8 cellular contexts compared by ENCODE assay signal in the genomic region with DNA sequence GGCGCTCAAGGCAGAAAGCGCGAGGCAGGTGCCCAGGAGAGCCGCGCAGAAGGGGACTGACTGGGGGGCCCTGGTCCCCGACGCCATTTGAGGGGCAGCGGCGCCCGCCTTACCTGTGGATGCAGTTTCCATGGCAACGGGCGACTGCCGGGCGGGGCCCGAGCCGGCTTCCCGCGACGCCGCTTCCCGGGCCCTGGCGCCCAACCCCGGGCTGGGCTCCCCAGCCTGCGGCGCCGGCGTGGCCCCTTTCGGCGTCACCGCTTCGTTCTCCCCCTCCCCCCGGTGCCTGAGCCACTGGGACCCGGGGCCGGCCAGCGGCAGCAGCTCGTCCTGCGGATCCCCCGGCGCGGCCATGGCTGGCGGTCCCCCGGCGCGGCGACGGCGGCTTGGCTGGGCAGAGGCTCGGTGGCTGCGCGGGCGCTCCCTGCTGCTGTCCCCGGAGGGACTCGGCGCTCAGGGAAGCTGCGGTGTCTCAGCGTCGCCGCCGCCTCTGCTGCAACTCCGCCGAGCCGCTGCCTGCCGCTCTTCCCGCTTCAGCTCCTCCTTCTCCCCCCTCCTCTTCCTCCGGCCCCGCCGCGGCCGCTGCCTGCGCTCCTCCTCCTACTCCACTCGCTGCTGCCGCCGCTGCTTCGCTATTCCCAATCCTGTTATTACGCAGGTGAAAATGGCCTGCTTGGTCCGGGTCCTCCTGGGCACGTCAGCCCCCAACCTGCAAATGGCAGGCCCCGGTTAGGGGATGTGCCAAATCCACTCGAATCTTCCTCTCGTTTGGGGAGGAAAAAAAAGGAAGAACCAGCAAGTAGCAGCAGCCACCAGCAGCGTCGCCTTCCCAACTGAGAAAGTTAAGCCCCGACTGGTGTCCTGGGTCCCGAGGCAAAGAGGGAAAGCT. TPM values are rescaled to one million over a fixed set of nuclear protein-coding genes. Genes with fewer than 3 reads are reported as not detected.
DNase-seq lines count a peak whose midpoint lies in the region; ATAC-seq, FAIRE-seq and TF ChIP-seq lines count a peak whose summit lies in the region.

A gene with protein sequence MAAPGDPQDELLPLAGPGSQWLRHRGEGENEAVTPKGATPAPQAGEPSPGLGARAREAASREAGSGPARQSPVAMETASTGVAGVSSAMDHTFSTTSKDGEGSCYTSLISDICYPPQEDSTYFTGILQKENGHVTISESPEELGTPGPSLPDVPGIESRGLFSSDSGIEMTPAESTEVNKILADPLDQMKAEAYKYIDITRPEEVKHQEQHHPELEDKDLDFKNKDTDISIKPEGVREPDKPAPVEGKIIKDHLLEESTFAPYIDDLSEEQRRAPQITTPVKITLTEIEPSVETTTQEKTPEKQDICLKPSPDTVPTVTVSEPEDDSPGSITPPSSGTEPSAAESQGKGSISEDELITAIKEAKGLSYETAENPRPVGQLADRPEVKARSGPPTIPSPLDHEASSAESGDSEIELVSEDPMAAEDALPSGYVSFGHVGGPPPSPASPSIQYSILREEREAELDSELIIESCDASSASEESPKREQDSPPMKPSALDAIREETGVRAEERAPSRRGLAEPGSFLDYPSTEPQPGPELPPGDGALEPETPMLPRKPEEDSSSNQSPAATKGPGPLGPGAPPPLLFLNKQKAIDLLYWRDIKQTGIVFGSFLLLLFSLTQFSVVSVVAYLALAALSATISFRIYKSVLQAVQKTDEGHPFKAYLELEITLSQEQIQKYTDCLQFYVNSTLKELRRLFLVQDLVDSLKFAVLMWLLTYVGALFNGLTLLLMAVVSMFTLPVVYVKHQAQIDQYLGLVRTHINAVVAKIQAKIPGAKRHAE (minus strand): TSS at position 500 of the 889 bp plus-strand sequence. CDS start 146 bp downstream, at position 354.

- peaks cover 70% of the 10 kb centered on the region for H3K27me3 ChIP-seq in A673 (replicated peaks; ENCODE audit: insufficient read depth, low read depth, low read length, poor library complexity)

- H3K36me3 ChIP-seq in A673 (ENCODE audit: insufficient read depth, low read length, poor library complexity, severe bottlenecking): no peaks in the 10 kb centered on the region

- H3K4me3 Mint-ChIP-seq in activated T-helper 1 cell treated with anti-CD3 and anti-CD28 coated beads, Interleukin-12 subunit alpha, Interleukin-12 subunit beta, Interleukin-2, Interleukin-4 antibody, amounts not matched to agents 30 ng/mL and 10 ng/mL and 1 ng/mL, durations not matched to agents 14 hours and 24 hours and 36 hours: peak within 1 kb of the TSS; percentile 81
- H3K4me3 Mint-ChIP-seq in glutamatergic neuron (ENCODE audit: unreplicated experiment) (peak within 1 kb of the TSS; percentile 97), neural crest cell (peak within 1 kb of the TSS; percentile 96)

- DNase-seq in A673 (ENCODE audit: low spot score) (peak; percentile 74), GM12892 (ENCODE audit: insufficient read length) (peak; percentile 29), NCI-H526 (lab: John Stamatoyannopoulos, UW) (peak; percentile 40 to 89), glutamatergic neuron (peak; percentile 73), neural crest cell (ENCODE audit: low read depth, low spot score) (peak; percentile 60)
- DNase-seq in activated T-helper 1 cell treated with anti-CD3 and anti-CD28 coated beads, Interleukin-12 subunit alpha, Interleukin-12 subunit beta, Interleukin-2, Interleukin-4 antibody, amounts not matched to agents 30 ng/mL and 10 ng/mL and 1 ng/mL, durations not matched to agents 14 hours and 24 hours and 36 hours (ENCODE audit: low spot score): no peak

- FAIRE-seq in GM12892 (lab: Jason Lieb, UNC): no peak

- peak within 1 kb of the TSS; percentile 61 for H3K4me3 ChIP-seq in A673 (ENCODE audit: low read depth, low read length, poor library complexity, severe bottlenecking)

- peaks cover 57% of the 10 kb centered on the region for H3K27me3 Mint-ChIP-seq in activated T-helper 1 cell treated with anti-CD3 and anti-CD28 coated beads, Interleukin-12 subunit alpha, Interleukin-12 subunit beta, Interleukin-2, Interleukin-4 antibody, amounts not matched to agents 30 ng/mL and 10 ng/mL and 1 ng/mL, durations not matched to agents 14 hours and 24 hours and 36 hours (ENCODE audit: insufficient read depth)
- peaks cover 8% of the 10 kb centered on the region for H3K27me3 Mint-ChIP-seq in glutamatergic neuron (ENCODE audit: unreplicated experiment)
- peaks cover 94% of the 10 kb centered on the region for H3K27me3 Mint-ChIP-seq in neural crest cell (ENCODE audit: low read depth)

- TF ChIP-seq CTCF in A673 (conservative IDR thresholded peaks at IDR 0.05; ENCODE audit: low read depth, low read length) (no peak), glutamatergic neuron (IDR thresholded peaks at IDR 0.05; ENCODE audit: partially characterized antibody, unreplicated experiment) (no peak), neural crest cell (conservative IDR thresholded peaks at IDR 0.05) (no peak)

- no peaks in the 10 kb centered on the region for H3K9me3 Mint-ChIP-seq in activated T-helper 1 cell treated with anti-CD3 and anti-CD28 coated beads, Interleukin-12 subunit alpha, Interleukin-12 subunit beta, Interleukin-2, Interleukin-4 antibody, amounts not matched to agents 30 ng/mL and 10 ng/mL and 1 ng/mL, durations not matched to agents 14 hours and 24 hours and 36 hours
- H3K9me3 Mint-ChIP-seq in glutamatergic neuron (ENCODE audit: unreplicated experiment) (peaks cover 1% of the 10 kb centered on the region), neural crest cell (no peaks in the 10 kb centered on the region)

- TF ChIP-seq POLR2A in GM12892 (IDR thresholded peaks at IDR 0.05; ENCODE audit: low read depth, low read length): no peak

- H3K4me1 ChIP-seq in A673 (ENCODE audit: insufficient read depth, low read length, poor library complexity, severe bottlenecking): peaks cover 6% of the 10 kb centered on the region

- no peaks in the 10 kb centered on the region for H3K36me3 Mint-ChIP-seq in activated T-helper 1 cell treated with anti-CD3 and anti-CD28 coated beads, Interleukin-12 subunit alpha, Interleukin-12 subunit beta, Interleukin-2, Interleukin-4 antibody, amounts not matched to agents 30 ng/mL and 10 ng/mL and 1 ng/mL, durations not matched to agents 14 hours and 24 hours and 36 hours (ENCODE audit: low read depth)
- H3K36me3 Mint-ChIP-seq in glutamatergic neuron (ENCODE audit: unreplicated experiment) (no peaks in the 10 kb centered on the region), neural crest cell (ENCODE audit: low read depth) (no peaks in the 10 kb centered on the region)

- CTCF ChIA-PET in A673 (lab: Charles Lee): no interaction called here

- no peaks in the 10 kb centered on the region for H3K9me3 ChIP-seq in A673 (ENCODE audit: low read depth, low read length, poor library complexity, severe bottlenecking)

- BruUV-seq in A673 (replicated peaks; lab: Mats Ljungman, UMichigan): no TSS peak

- H3K27ac Mint-ChIP-seq in activated T-helper 1 cell treated with anti-CD3 and anti-CD28 coated beads, Interleukin-12 subunit alpha, Interleukin-12 subunit beta, Interleukin-2, Interleukin-4 antibody, amounts not matched to agents 30 ng/mL and 10 ng/mL and 1 ng/mL, durations not matched to agents 14 hours and 24 hours and 36 hours: no peak within 1 kb of the TSS
- H3K27ac Mint-ChIP-seq in glutamatergic neuron (ENCODE audit: unreplicated experiment): no peak within 1 kb of the TSS
- no peak within 1 kb of the TSS for H3K27ac Mint-ChIP-seq in neural crest cell (ENCODE audit: unreplicated experiment)

- POLR2A ChIA-PET in A673 (lab: Charles Lee; ENCODE audit: low non-redundant PET): no interaction called here

- ATAC-seq in HG03103 (IDR thresholded peaks at IDR 0.05; ENCODE audit: low read depth, unreplicated experiment) (peak; percentile 67), HG03457 (IDR thresholded peaks at IDR 0.05; ENCODE audit: unreplicated experiment) (no peak)

- intact Hi-C loops in A673 (cut with micrococcal nuclease; ENCODE audit: unreplicated experiment): loop anchor here (5.0 kb wide), 1 partner anchor 38 kb away; no protein-coding TSS in a partner anchor
- intact Hi-C loops in activated T-helper 1 cell treated with anti-CD3 and anti-CD28 coated beads, Interleukin-12 subunit alpha, Interleukin-12 subunit beta, Interleukin-2, Interleukin-4 antibody, amounts not matched to agents 30 ng/mL and 10 ng/mL and 1 ng/mL, durations not matched to agents 14 hours and 24 hours and 36 hours (cut with micrococcal nuclease): no loop called here

- no peak within 1 kb of the TSS for H3K27ac ChIP-seq in A673 (ENCODE audit: low read depth, low read length, poor library complexity, severe bottlenecking)

- H3K4me1 Mint-ChIP-seq in activated T-helper 1 cell treated with anti-CD3 and anti-CD28 coated beads, Interleukin-12 subunit alpha, Interleukin-12 subunit beta, Interleukin-2, Interleukin-4 antibody, amounts not matched to agents 30 ng/mL and 10 ng/mL and 1 ng/mL, durations not matched to agents 14 hours and 24 hours and 36 hours (ENCODE audit: low read depth): peaks cover 6% of the 10 kb centered on the region
- no peaks in the 10 kb centered on the region for H3K4me1 Mint-ChIP-seq in glutamatergic neuron (ENCODE audit: low read depth, unreplicated experiment)
- H3K4me1 Mint-ChIP-seq in neural crest cell: peaks cover 7% of the 10 kb centered on the region

RNA-seq across cellular contexts. Expression of the gene that starts here (rescaled TPM):
- total RNA-seq in A673 (2021) (3.0 and 4.0 TPM in 2 replicates), glutamatergic neuron (ENCODE audit: unreplicated experiment) (518 TPM), neural crest cell (14.9 and 18.0 TPM in 2 replicates)
- not detected for polyA plus RNA-seq in GM12892 (2012; ENCODE audit: missing spikeins)
- not detected in 2 replicates for total RNA-seq in activated T-helper 1 cell treated with anti-CD3 and anti-CD28 coated beads, Interleukin-12 subunit alpha, Interleukin-12 subunit beta, Interleukin-2, Interleukin-4 antibody, amounts not matched to agents 30 ng/mL and 10 ng/mL and 1 ng/mL, durations not matched to agents 14 hours and 24 hours and 36 hours

Comparison
In these comparisons a context has a peak if more than half of its experiments do, and no peak if none do; other contexts are left out.
1. RNA of the gene that starts here (total RNA-seq): 518 TPM in glutamatergic neuron (single experiment); 14.9 to 18.0 TPM in neural crest cell, 3.0 to 4.0 TPM in A673 and not detected in activated T-helper 1 cell treated with anti-CD3 and anti-CD28 coated beads, Interleukin-12 subunit alpha, Interleukin-12 subunit beta, Interleukin-2, Interleukin-4 antibody, amounts not matched to agents 30 ng/mL and 10 ng/mL and 1 ng/mL, durations not matched to agents 14 hours and 24 hours and 36 hours; every median in the first group is over 10 times any median in the second.
2. Peak in every context shown above with its lines, with median percentiles within 50 percentile points of each other: H3K4me3 Mint-ChIP-seq.